ENCODE assay signal across 9 cellular contexts in the genomic region with DNA sequence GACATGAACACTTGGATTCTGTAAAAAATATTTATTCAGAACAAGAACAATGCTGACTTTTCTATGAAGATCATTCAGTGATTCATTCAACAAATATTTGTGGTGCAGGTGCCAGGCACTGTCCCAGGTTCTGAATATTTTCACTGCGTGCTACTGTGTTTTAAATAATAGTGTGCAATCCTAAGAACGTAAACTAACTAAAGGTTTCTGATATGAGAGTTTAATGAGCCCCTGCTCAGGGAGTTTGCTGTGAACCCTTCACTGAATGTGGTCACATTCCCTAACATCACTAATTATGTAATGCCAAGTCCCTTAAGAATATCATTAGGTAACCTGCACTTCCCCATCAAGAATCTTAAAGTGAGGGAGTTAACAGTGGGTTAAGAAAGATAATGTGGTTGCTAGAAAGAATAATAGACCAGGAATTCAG. TPM values are rescaled to one million over a fixed set of nuclear protein-coding genes. Genes with fewer than 3 reads are reported as not detected.
DNase-seq lines count a peak whose midpoint lies in the region; ATAC-seq and TF ChIP-seq lines count a peak whose summit lies in the region.
"Had no signal": no experiment of that assay in that cellular context is flagged by ENCODE, and none has a peak within 500 bp of the region (broad histone marks: within the 10 kb centered on the region; RNA-seq: fewer than 3 reads in every experiment).

No MANE protein-coding gene starts in this region.

- peaks cover 32% of the 10 kb centered on the region for H3K79me2 ChIP-seq in OCI-LY3 (ENCODE audit: low read length)

- ATAC-seq in GM18502 (IDR thresholded peaks at IDR 0.05; ENCODE audit: poor library complexity, unreplicated experiment): no peak

- no peak overlapping the region for H2AFZ ChIP-seq in OCI-LY3 (ENCODE audit: low read depth, low read length)

- peak; percentile 78 for DNase-seq in SIG-M5 treated with dmso at 0.1 percent for 504 hours (lab: John Stamatoyannopoulos, UW; ENCODE audit: unreplicated experiment)
- DNase-seq in SIG-M5 (lab: John Stamatoyannopoulos, UW): no peak
- peak; percentile 46 to 76 for DNase-seq in cardiac fibroblast (ENCODE audit: low read depth in 2 of 2)
- DNase-seq in osteocyte (ENCODE audit: extremely low spot score, unreplicated experiment): no peak
- DNase-seq in WERI-Rb-1: no peak
- no peak for DNase-seq in NCI-H2196 (lab: John Stamatoyannopoulos, UW; ENCODE audit: unreplicated experiment)
- DNase-seq: esophagus squamous epithelium had no signal

- H3K27ac ChIP-seq in OCI-LY3 (ENCODE audit: low read length) (no peak overlapping the region), WERI-Rb-1 (no peak overlapping the region)

- H3K4me2 ChIP-seq in OCI-LY3 (ENCODE audit: low read length): peak overlapping the region; percentile 87

- no peak for TF ChIP-seq CTCF in OCI-LY3 (IDR thresholded peaks at IDR 0.05; ENCODE audit: low read depth, low read length)
- no peak for TF ChIP-seq CTCF in cardiac fibroblast (IDR thresholded peaks at IDR 0.05; ENCODE audit: low read depth, low read length)
- no peak for TF ChIP-seq CTCF in osteocyte (IDR thresholded peaks at IDR 0.05)
- no peak for TF ChIP-seq CTCF in WERI-Rb-1 (IDR thresholded peaks at IDR 0.05; ENCODE audit: low read depth, low read length)

- H3K36me3 ChIP-seq in OCI-LY3 (replicated peaks; ENCODE audit: low read depth, low read length): peaks cover 6% of the 10 kb centered on the region
- H3K36me3 ChIP-seq in WERI-Rb-1: peaks cover 12% of the 10 kb centered on the region
- H3K36me3 ChIP-seq: esophagus squamous epithelium had no signal

- 0 out of 2 replicates have a peak overlapping the region, but pooled peaks have one; percentile 88 for H3K4me3 ChIP-seq in OCI-LY3 (ENCODE audit: low read length)
- H3K4me3 ChIP-seq in cardiac fibroblast (replicated peaks in 1 of 2; ENCODE audit: low read depth in 2 of 2, low read length in 2 of 2): no peak overlapping the region
- H3K4me3 ChIP-seq in WERI-Rb-1 (ENCODE audit: low read depth, low read length): no peak overlapping the region

- no peaks in the 10 kb centered on the region for H3K27me3 ChIP-seq in OCI-LY3 (ENCODE audit: low read depth, low read length)
- H3K27me3 ChIP-seq in WERI-Rb-1 (ENCODE audit: insufficient read depth, low read depth, severe bottlenecking): no peaks in the 10 kb centered on the region

- H3K27ac Mint-ChIP-seq in osteocyte (ENCODE audit: unreplicated experiment): no peak overlapping the region

- H3K9ac ChIP-seq in OCI-LY3 (ENCODE audit: low read length): no peak overlapping the region

- H3K27me3 Mint-ChIP-seq in osteocyte (ENCODE audit: unreplicated experiment): peaks cover 38% of the 10 kb centered on the region

- no peaks in the 10 kb centered on the region for H3K9me3 ChIP-seq in OCI-LY3 (ENCODE audit: insufficient read depth, low read length)
- no peaks in the 10 kb centered on the region for H3K9me3 ChIP-seq in WERI-Rb-1 (ENCODE audit: severe bottlenecking)
- H3K9me3 ChIP-seq: esophagus squamous epithelium had no signal

- H3K4me3 Mint-ChIP-seq in osteocyte (ENCODE audit: unreplicated experiment): peak overlapping the region; percentile 11

- H4K20me1 ChIP-seq in OCI-LY3 (ENCODE audit: insufficient read depth, low read length): peaks cover 15% of the 10 kb centered on the region

- H3K4me1 Mint-ChIP-seq in osteocyte (ENCODE audit: unreplicated experiment): peaks cover 8% of the 10 kb centered on the region

- no peaks in the 10 kb centered on the region for H3K9me3 Mint-ChIP-seq in osteocyte (ENCODE audit: unreplicated experiment)

- no peaks in the 10 kb centered on the region for H3K36me3 Mint-ChIP-seq in osteocyte (ENCODE audit: unreplicated experiment)

- peaks cover 24% of the 10 kb centered on the region for H3K4me1 ChIP-seq in OCI-LY3 (ENCODE audit: low read length)

RNA-seq across cellular contexts. Expression of a gene that starts 1.7 kb away (rescaled TPM):
- 3.5 and 3.7 TPM in 2 replicates for total RNA-seq in osteocyte

Comparison
In these comparisons a context has a peak if more than half of its experiments do, and no peak if none do; other contexts are left out.
1. DNase-seq: peak in SIG-M5 treated with dmso at 0.1 percent for 504 hours (single experiment) and cardiac fibroblast (2 of 2); none in SIG-M5 (single experiment), osteocyte (single experiment), WERI-Rb-1 (single experiment) and NCI-H2196 (single experiment).